8 cellular contexts compared by ENCODE assay signal in genomic region chr13:109787135-109787954, GRCh38. TPM values are rescaled to one million over a fixed set of nuclear protein-coding genes. Genes with fewer than 3 reads are reported as not detected.
A peak's percentile ranks its signal among the peaks of the same experiment; 100 is the strongest.
DNase-seq lines count a peak whose midpoint lies in the region; ATAC-seq, FAIRE-seq and TF ChIP-seq lines count a peak whose summit lies in the region.

No MANE protein-coding gene starts in this region.

- no peak for FAIRE-seq in D721Med (lab: Jason Lieb, UNC)

- intact Hi-C loops in ovary (cut with DNase I): loop anchor here (5.0 to 10.0 kb wide), 3 partner anchors 633 to 823 kb away; no protein-coding TSS in a partner anchor

- peaks cover 23% of the 10 kb centered on the region for H3K4me1 Mint-ChIP-seq in activated naive CD4-positive, alpha-beta T cell treated with anti-CD3 and anti-CD28 coated beads, Interleukin-2, amount 10 ng/mL, durations not matched to agents 7 days and 5 days
- peaks cover 10% of the 10 kb centered on the region for H3K4me1 Mint-ChIP-seq in glutamatergic neuron (ENCODE audit: low read depth, unreplicated experiment)

- H3K27ac ChIP-seq in ovary: peak overlapping the region; percentile 87 to 89

- H3K36me3 Mint-ChIP-seq in activated naive CD4-positive, alpha-beta T cell treated with anti-CD3 and anti-CD28 coated beads, Interleukin-2, amount 10 ng/mL, durations not matched to agents 7 days and 5 days: peaks cover 3% of the 10 kb centered on the region
- no peaks in the 10 kb centered on the region for H3K36me3 Mint-ChIP-seq in glutamatergic neuron (ENCODE audit: unreplicated experiment)

- WGBS in ovary, 3 donors: 0 to 1% (median 1%) methylated on average over 59 to 86 of the region's 86 CpGs

- no peak for ATAC-seq in activated CD4-positive, CD25-positive, alpha-beta regulatory T cell treated with anti-CD3 and anti-CD28 coated beads, Interleukin-2, amount 50 U/mL, for 24 hours
- ATAC-seq in HG03135 (IDR thresholded peaks at IDR 0.05; ENCODE audit: unreplicated experiment): peak; percentile 10

- no peaks in the 10 kb centered on the region for H3K9me3 Mint-ChIP-seq in activated naive CD4-positive, alpha-beta T cell treated with anti-CD3 and anti-CD28 coated beads, Interleukin-2, amount 10 ng/mL, durations not matched to agents 7 days and 5 days
- peaks cover 2% of the 10 kb centered on the region for H3K9me3 Mint-ChIP-seq in glutamatergic neuron (ENCODE audit: unreplicated experiment)

- CTCF ChIA-PET in activated naive CD4-positive, alpha-beta T cell treated with anti-CD3 and anti-CD28 coated beads, Interleukin-2, amount 10 ng/mL, durations not matched to agents 7 days and 5 days (lab: Charles Lee): no interaction called here

- peak overlapping the region; percentile 68 for H3K4me3 ChIP-seq in ovary

- H3K27me3 ChIP-seq in ovary: no peaks in the 10 kb centered on the region

- H3K9me3 ChIP-seq in ovary: no peaks in the 10 kb centered on the region

- peak; percentile 45 for DNase-seq in activated CD4-positive, CD25-positive, alpha-beta regulatory T cell treated with anti-CD3 and anti-CD28 coated beads, Interleukin-2, amount 50 U/mL, for 72 hours
- peak; percentile 76 for DNase-seq in NCI-H82 (lab: John Stamatoyannopoulos, UW)
- DNase-seq in activated naive CD4-positive, alpha-beta T cell treated with anti-CD3 and anti-CD28 coated beads, Interleukin-2, amount 10 ng/mL, durations not matched to agents 7 days and 5 days: peak; percentile 59
- peak; percentile 70 for DNase-seq in glutamatergic neuron
- peak; percentile 45 to 73 (median 67) for DNase-seq in ovary
- DNase-seq in D721Med (ENCODE audit: insufficient read length, low spot score): no peak

- H3K4me3 Mint-ChIP-seq in activated naive CD4-positive, alpha-beta T cell treated with anti-CD3 and anti-CD28 coated beads, Interleukin-2, amount 10 ng/mL, durations not matched to agents 7 days and 5 days: peak overlapping the region; percentile 80
- peak overlapping the region; percentile 82 for H3K4me3 Mint-ChIP-seq in glutamatergic neuron (ENCODE audit: unreplicated experiment)

- TF ChIP-seq POLR2A in ovary (IDR thresholded peaks at IDR 0.05): no peak

- TF ChIP-seq CTCF in glutamatergic neuron (IDR thresholded peaks at IDR 0.05; ENCODE audit: partially characterized antibody, unreplicated experiment) (no peak), ovary (IDR thresholded peaks at IDR 0.05) (no peak), D721Med (IDR thresholded peaks at IDR 0.05; ENCODE audit: insufficient read depth, missing control alignments) (no peak)

- peak overlapping the region; percentile 77 for H3K27ac Mint-ChIP-seq in activated naive CD4-positive, alpha-beta T cell treated with anti-CD3 and anti-CD28 coated beads, Interleukin-2, amount 10 ng/mL, durations not matched to agents 7 days and 5 days
- peak overlapping the region; percentile 84 for H3K27ac Mint-ChIP-seq in glutamatergic neuron (ENCODE audit: unreplicated experiment)

- TF ChIP-seq EP300 in ovary (IDR thresholded peaks at IDR 0.05): no peak

- H3K36me3 ChIP-seq in ovary: no peaks in the 10 kb centered on the region

- H3K4me1 ChIP-seq in ovary (ENCODE audit: insufficient read depth): peaks cover 18% of the 10 kb centered on the region

- H3K27me3 Mint-ChIP-seq in activated naive CD4-positive, alpha-beta T cell treated with anti-CD3 and anti-CD28 coated beads, Interleukin-2, amount 10 ng/mL, durations not matched to agents 7 days and 5 days: peaks cover 43% of the 10 kb centered on the region
- H3K27me3 Mint-ChIP-seq in glutamatergic neuron (ENCODE audit: unreplicated experiment): peaks cover 3% of the 10 kb centered on the region

RNA-seq across cellular contexts. Expression of gene IRS2, which starts 1.0 kb away (rescaled TPM):
- total RNA-seq in glutamatergic neuron (ENCODE audit: unreplicated experiment) (27.0 TPM), ovary (10 to 100 TPM; 19.3 to 40.9 (median 29.3) TPM)
- 10 to 100 TPM; 14.6 to 20.5 TPM for polyA plus RNA-seq in ovary
